Comparison of ENCODE assay signal across 8 cellular contexts in genomic region chr15:75178171-75178937, GRCh38. TPM values are rescaled to one million over a fixed set of nuclear protein-coding genes. Genes with fewer than 3 reads are reported as not detected.
DNase-seq lines count a peak whose midpoint lies in the region; ATAC-seq and TF ChIP-seq lines count a peak whose summit lies in the region.

No MANE protein-coding gene starts in this region.

- H3K27me3 ChIP-seq in brain microvascular endothelial cell (replicated peaks) (no peaks in the 10 kb centered on the region), lower lobe of right lung (ENCODE audit: low read depth) (no peaks in the 10 kb centered on the region), thymus (ENCODE audit: control insufficient read depth, insufficient read depth) (no peaks in the 10 kb centered on the region)

- WGBS in thymus: 15% methylated on average over 53 of the region's 53 CpGs

- ATAC-seq in lower lobe of right lung: peak; percentile 51 to 66

- H3K9me3 ChIP-seq in lower lobe of right lung: no peaks in the 10 kb centered on the region
- H3K9me3 ChIP-seq in thymus (ENCODE audit: control insufficient read depth): no peaks in the 10 kb centered on the region

- in situ Hi-C loops in brain microvascular endothelial cell (cut with HindIII; ENCODE audit: low pct_ligation_motif_present, low sequenced_read_pairs): no loop called here

- H3K36me3 ChIP-seq in brain microvascular endothelial cell (replicated peaks) (no peaks in the 10 kb centered on the region), lower lobe of right lung (no peaks in the 10 kb centered on the region), thymus (ENCODE audit: control insufficient read depth, insufficient read depth) (no peaks in the 10 kb centered on the region)

- H3K27ac ChIP-seq in brain microvascular endothelial cell (no peak overlapping the region), lower lobe of right lung (peak overlapping the region; percentile 77), thymus (ENCODE audit: low read depth) (peak overlapping the region; percentile 22)

- DNase-seq in NCI-H748 (lab: John Stamatoyannopoulos, UW; ENCODE audit: unreplicated experiment) (peak; percentile 25), NCI-H748 treated with DMSO at 0.1 percent for 48 hours (lab: John Stamatoyannopoulos, UW) (no peak), brain microvascular endothelial cell (no peak), lower lobe of right lung (peak; percentile 81), GF-D8 (lab: John Stamatoyannopoulos, UW) (no peak)
- DNase-seq in activated CD4-positive, alpha-beta T cell treated with anti-CD3 and anti-CD28 coated beads for 48 hours: no peak
- DNase-seq in activated CD4-positive, CD25-positive, alpha-beta regulatory T cell (lab: John Stamatoyannopoulos, UW): no peak

- no peak for TF ChIP-seq CTCF in brain microvascular endothelial cell (IDR thresholded peaks at IDR 0.05; ENCODE audit: low read depth, low read length, missing control alignments)
- TF ChIP-seq CTCF in lower lobe of right lung (IDR thresholded peaks at IDR 0.05): no peak

- peaks cover 52% of the 10 kb centered on the region for H3K4me1 ChIP-seq in lower lobe of right lung
- H3K4me1 ChIP-seq in thymus (ENCODE audit: control insufficient read depth, insufficient read depth, low read length): peaks cover 17% of the 10 kb centered on the region

- intact Hi-C loops in lower lobe of right lung (cut with DNase I): no loop called here

- H3K4me3 ChIP-seq in brain microvascular endothelial cell (ENCODE audit: low read depth, low read length) (peak overlapping the region; percentile 24), lower lobe of right lung (peak overlapping the region; percentile 48), thymus (ENCODE audit: low read length) (peak overlapping the region; percentile 70)

RNA-seq across cellular contexts. Expression of gene C15orf39, which starts 23.3 kb away (rescaled TPM):
- total RNA-seq in lower lobe of right lung: 36.3 TPM
- 7.0 TPM for polyA plus RNA-seq in thymus

Comparison
In these comparisons a context has a peak if more than half of its experiments do, and no peak if none do; other contexts are left out.
1. DNase-seq: peak in NCI-H748 (single experiment) and lower lobe of right lung (single experiment); none in NCI-H748 treated with DMSO at 0.1 percent for 48 hours (single experiment), brain microvascular endothelial cell (single experiment), activated CD4-positive, alpha-beta T cell treated with anti-CD3 and anti-CD28 coated beads for 48 hours (single experiment), GF-D8 (single experiment) and activated CD4-positive, CD25-positive, alpha-beta regulatory T cell (0 of 4).
2. Peak in every context shown above with its lines, with median percentiles within 50 percentile points of each other: H3K4me3 ChIP-seq.